Comparison of ENCODE assay signal across 1 cellular context in the genomic region with DNA sequence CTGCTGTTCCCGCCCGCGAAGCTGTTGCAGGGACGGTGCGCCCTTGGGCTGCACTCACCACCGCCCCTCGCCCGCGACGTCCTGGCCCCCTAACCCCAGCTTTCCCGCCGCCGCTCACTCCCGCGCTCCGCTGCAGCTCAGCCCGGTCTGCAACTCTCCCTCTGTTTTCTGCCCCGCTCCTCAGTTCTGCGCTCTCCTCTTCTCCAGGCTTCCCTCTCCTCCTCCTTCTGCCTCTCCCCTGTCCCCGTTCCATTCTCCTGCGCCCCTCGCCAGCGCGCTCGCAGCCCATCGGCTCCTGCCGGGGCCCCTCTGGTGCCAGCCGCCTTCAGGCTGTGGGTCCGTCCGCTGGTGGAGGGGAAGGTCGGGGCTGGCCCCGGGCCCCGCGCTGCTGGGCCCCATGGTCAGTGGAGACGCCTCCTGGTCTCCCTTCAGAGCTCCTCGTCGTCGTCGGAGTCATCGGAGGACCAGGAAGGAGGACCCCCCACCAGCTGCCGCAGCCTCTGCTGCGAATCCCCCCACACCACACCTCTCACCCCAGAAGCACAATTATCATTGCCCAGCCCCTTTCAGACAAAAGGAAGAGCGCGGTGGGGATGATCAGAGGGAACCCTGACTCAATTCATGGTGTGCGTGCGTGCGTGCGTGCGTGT.
TF ChIP-seq lines count a peak whose summit lies in the region.

No MANE protein-coding gene starts in this region.

TF ChIP-seq in IMR-90, 13 proteins besides CTCF, POLR2A, EP300 and RAD21 (continued from another document):
- TF ChIP-seq, protein P1, sequence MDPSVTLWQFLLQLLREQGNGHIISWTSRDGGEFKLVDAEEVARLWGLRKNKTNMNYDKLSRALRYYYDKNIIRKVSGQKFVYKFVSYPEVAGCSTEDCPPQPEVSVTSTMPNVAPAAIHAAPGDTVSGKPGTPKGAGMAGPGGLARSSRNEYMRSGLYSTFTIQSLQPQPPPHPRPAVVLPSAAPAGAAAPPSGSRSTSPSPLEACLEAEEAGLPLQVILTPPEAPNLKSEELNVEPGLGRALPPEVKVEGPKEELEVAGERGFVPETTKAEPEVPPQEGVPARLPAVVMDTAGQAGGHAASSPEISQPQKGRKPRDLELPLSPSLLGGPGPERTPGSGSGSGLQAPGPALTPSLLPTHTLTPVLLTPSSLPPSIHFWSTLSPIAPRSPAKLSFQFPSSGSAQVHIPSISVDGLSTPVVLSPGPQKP (IDR thresholded peaks at IDR 0.05; ENCODE audit: borderline replicate concordance, low read depth, low read length): no peak
- TF ChIP-seq MAFK (IDR thresholded peaks at IDR 0.05; ENCODE audit: low read depth, low read length) (no peak), MXI1 (IDR thresholded peaks at IDR 0.05; ENCODE audit: borderline replicate concordance, low read depth, low read length) (no peak), SMC3 (IDR thresholded peaks at IDR 0.05; ENCODE audit: low read depth, low read length) (no peak), BHLHE40 (IDR thresholded peaks at IDR 0.05; ENCODE audit: low read depth, low read length) (no peak), FOS (IDR thresholded peaks at IDR 0.05; ENCODE audit: low read depth, low read length) (no peak), RCOR1 (IDR thresholded peaks at IDR 0.05; ENCODE audit: insufficient replicate concordance, low read length) (no peak), CEBPB (IDR thresholded peaks at IDR 0.05; ENCODE audit: low read depth, low read length) (no peak), RFX5 (IDR thresholded peaks at IDR 0.05; ENCODE audit: low read depth, low read length) (no peak)
TF ChIP-seq in IMR-90: peak in this region for 0.
